7 cellular contexts compared by ENCODE assay signal in the genomic region with DNA sequence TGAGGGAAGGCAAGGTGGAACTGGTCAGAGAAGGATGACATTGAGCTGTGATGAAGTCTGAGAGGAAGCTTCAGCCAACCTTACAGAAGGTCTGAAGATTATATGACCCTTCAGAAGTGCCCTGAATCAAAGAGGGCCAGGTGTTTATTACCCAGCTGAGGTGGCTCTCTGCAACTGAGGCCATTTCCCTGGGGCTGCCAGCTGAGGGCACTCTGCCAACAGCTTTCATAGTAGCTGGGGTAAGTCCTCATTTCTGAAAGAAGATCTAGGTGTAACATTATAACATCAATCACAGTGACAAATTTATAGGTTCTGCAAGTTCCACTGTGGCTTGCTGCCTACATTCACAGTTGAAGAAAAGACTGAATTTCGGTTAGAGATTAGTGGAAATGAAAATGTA. TPM values are rescaled to one million over a fixed set of nuclear protein-coding genes. Genes with fewer than 3 reads are reported as not detected.
A peak's percentile ranks its signal among the peaks of the same experiment; 100 is the strongest.
DNase-seq lines count a peak whose midpoint lies in the region; ATAC-seq, FAIRE-seq and TF ChIP-seq lines count a peak whose summit lies in the region.
"Not testable (repeated sequence)": the region's sequence is repeated elsewhere in the genome, so short reads cannot be mapped to it uniquely, and the experiment has no call there.

No MANE protein-coding gene starts in this region.

- H3K27ac Mint-ChIP-seq in activated CD8-positive, alpha-beta memory T cell treated with anti-CD3 and anti-CD28 coated beads, Interleukin-2, amount 10 ng/mL, durations not matched to agents 7 days and 5 days; effector memory CD8-positive, alpha-beta T cell: not testable (repeated sequence)

- not testable (repeated sequence) for TF ChIP-seq CTCF in pancreas (IDR thresholded peaks at IDR 0.05)

- H3K4me1 Mint-ChIP-seq in activated CD8-positive, alpha-beta memory T cell treated with anti-CD3 and anti-CD28 coated beads, Interleukin-2, amount 10 ng/mL, durations not matched to agents 7 days and 5 days = peaks cover 10% of the 10 kb centered on the region
- H3K4me1 Mint-ChIP-seq in effector memory CD8-positive, alpha-beta T cell (ENCODE audit: low read depth in 2 of 2) = not testable (repeated sequence)

- H3K27me3 Mint-ChIP-seq in activated CD8-positive, alpha-beta memory T cell treated with anti-CD3 and anti-CD28 coated beads, Interleukin-2, amount 10 ng/mL, durations not matched to agents 7 days and 5 days; effector memory CD8-positive, alpha-beta T cell: not testable (repeated sequence)

- FAIRE-seq in pancreas (lab: Jason Lieb, UNC) = not testable (repeated sequence)

- H3K4me3 Mint-ChIP-seq in activated CD8-positive, alpha-beta memory T cell treated with anti-CD3 and anti-CD28 coated beads, Interleukin-2, amount 10 ng/mL, durations not matched to agents 7 days and 5 days; effector memory CD8-positive, alpha-beta T cell: not testable (repeated sequence)

- H3K27me3 ChIP-seq in pancreas = not testable (repeated sequence)

- not testable (repeated sequence) for H3K9me3 ChIP-seq in pancreas

- H3K4me1 ChIP-seq in pancreas = not testable (repeated sequence)

- 53 to 73% methylated on average over 1 of the region's 1 CpG for WGBS in pancreas, 2 donors

- not testable (repeated sequence) for H3K36me3 Mint-ChIP-seq in activated CD8-positive, alpha-beta memory T cell treated with anti-CD3 and anti-CD28 coated beads, Interleukin-2, amount 10 ng/mL, durations not matched to agents 7 days and 5 days; effector memory CD8-positive, alpha-beta T cell (ENCODE audit: insufficient read depth)

- H3K36me3 ChIP-seq in pancreas = not testable (repeated sequence)

- CTCF ChIA-PET in activated CD8-positive, alpha-beta memory T cell treated with anti-CD3 and anti-CD28 coated beads, Interleukin-2, amount 10 ng/mL, durations not matched to agents 7 days and 5 days (lab: Charles Lee) = not testable (repeated sequence)

- not testable (repeated sequence) for DNase-seq in activated CD8-positive, alpha-beta memory T cell treated with anti-CD3 and anti-CD28 coated beads, Interleukin-2, amount 10 ng/mL, durations not matched to agents 7 days and 5 days; effector memory CD8-positive, alpha-beta T cell; left colon; pancreas

- intact Hi-C loops in left colon (cut with DNase I, micrococcal nuclease); pancreas (cut with DNase I): not testable (repeated sequence)

- H3K27ac ChIP-seq in pancreas = not testable (repeated sequence)

- ATAC-seq in GM18868 (IDR thresholded peaks at IDR 0.05; ENCODE audit: unreplicated experiment) = peak; percentile 50
- ATAC-seq in HG02642 (IDR thresholded peaks at IDR 0.05; ENCODE audit: poor library complexity, unreplicated experiment) = peak; percentile 49
- ATAC-seq in SK-N-SH treated with all-trans-retinoic acid at 6 μM for 48 hours = 0 out of 3 replicates have a peak, but pooled peaks have one; percentile 24
- peak; percentile 61 for ATAC-seq in activated CD8-positive, alpha-beta memory T cell treated with anti-CD3 and anti-CD28 coated beads, Interleukin-2, amount 10 ng/mL, durations not matched to agents 7 days and 5 days
- ATAC-seq in effector memory CD8-positive, alpha-beta T cell (replicated peaks) = peak; percentile 33
- ATAC-seq in left colon = peak; percentile 89
- peak in 3 of 4 donors; percentile 30 to 74 (median 66) for ATAC-seq in pancreas

- H3K4me3 ChIP-seq in pancreas = not testable (repeated sequence)

- H3K9me3 Mint-ChIP-seq in activated CD8-positive, alpha-beta memory T cell treated with anti-CD3 and anti-CD28 coated beads, Interleukin-2, amount 10 ng/mL, durations not matched to agents 7 days and 5 days (ENCODE audit: low read depth); effector memory CD8-positive, alpha-beta T cell: not testable (repeated sequence)

RNA-seq across cellular contexts. Expression of a gene that starts 46.0 kb away (rescaled TPM):
- total RNA-seq in activated CD8-positive, alpha-beta memory T cell treated with anti-CD3 and anti-CD28 coated beads, Interleukin-2, amount 10 ng/mL, durations not matched to agents 7 days and 5 days = 1 to 10 TPM; 2.3 to 3.0 TPM
- total RNA-seq in left colon = 1 to 10 TPM; 5.1 to 7.1 TPM
- total RNA-seq in pancreas = 1 to 10 TPM; 2.2 to 3.8 (median 2.7) TPM
- polyA plus RNA-seq in pancreas = 10 to 100 TPM in 1 of 2 donors, 1 to 10 TPM in 1; 4.3 to 13.8 TPM

Comparison
In these comparisons a context has a peak if more than half of its experiments do, and no peak if none do; other contexts are left out.
1. ATAC-seq: peak in every context shown above with its lines; median percentile 89 in left colon; 66 in pancreas; 61 in activated CD8-positive, alpha-beta memory T cell treated with anti-CD3 and anti-CD28 coated beads, Interleukin-2, amount 10 ng/mL, durations not matched to agents 7 days and 5 days; 50 in GM18868; 49 in HG02642; 33 in effector memory CD8-positive, alpha-beta T cell; 24 in SK-N-SH treated with all-trans-retinoic acid at 6 μM for 48 hours.